17 cellular contexts compared by ENCODE assay signal in the genomic region with DNA sequence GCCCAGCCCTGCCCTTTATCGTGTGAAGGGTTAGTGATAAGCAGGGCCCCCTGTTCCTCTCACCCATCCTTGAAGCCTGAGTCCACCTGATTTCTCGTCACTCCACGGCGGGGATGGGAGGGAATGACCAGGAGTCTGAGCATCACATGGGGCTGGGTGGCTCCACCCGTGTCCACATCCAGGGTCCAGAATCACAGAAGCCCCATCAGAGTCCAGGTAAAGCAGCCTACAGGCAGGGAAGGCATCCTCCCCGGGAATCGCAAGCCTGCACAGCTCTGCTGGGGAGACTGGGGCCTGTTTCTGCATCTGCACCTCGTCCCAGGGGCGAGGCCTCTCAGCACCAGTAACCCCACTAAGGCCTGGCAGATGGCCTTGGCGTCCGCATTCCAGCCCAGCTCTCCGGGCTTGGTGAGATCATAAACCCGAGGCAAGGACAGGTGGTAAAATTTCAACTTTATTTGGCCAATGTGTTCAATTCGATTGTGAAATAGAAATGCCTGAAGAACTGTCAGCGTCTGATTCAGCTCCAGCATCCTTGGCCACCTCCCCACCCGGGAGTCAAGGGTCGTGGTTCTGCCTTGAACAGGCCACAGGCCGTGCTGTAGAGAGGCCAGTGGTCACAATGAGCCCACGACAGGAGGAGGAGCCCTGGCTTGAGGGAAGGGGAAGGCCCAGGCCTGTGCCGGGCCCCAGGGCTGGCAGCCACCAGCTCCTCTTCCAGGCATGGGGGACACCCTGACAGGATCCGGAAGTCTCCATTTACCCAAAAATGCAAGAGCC. TPM values are rescaled to one million over a fixed set of nuclear protein-coding genes. Genes with fewer than 3 reads are reported as not detected.
DNase-seq lines count a peak whose midpoint lies in the region; ATAC-seq, FAIRE-seq and TF ChIP-seq lines count a peak whose summit lies in the region.
"Had no signal": no experiment of that assay in that cellular context is flagged by ENCODE, and none has a peak within 500 bp of the region (broad histone marks: within the 10 kb centered on the region; RNA-seq: fewer than 3 reads in every experiment).

No MANE protein-coding gene starts in this region.

- H3K36me3 ChIP-seq in GM23338 (ENCODE audit: insufficient read depth) (peaks cover 7% of the 10 kb centered on the region; the same call in 1 of the 2 replicates), WERI-Rb-1 (peaks cover 58% of the 10 kb centered on the region), kidney (ENCODE audit: control insufficient read depth in 1 of 2, insufficient read depth in 2 of 2, low read length in 2 of 2) (peaks cover 12 to 37% of the 10 kb centered on the region in 2 donors), spleen (peaks cover 0 to 62% (median 56%) of the 10 kb centered on the region in 6 donors), transverse colon (peaks cover 0 to 45% (median 26%) of the 10 kb centered on the region in 4 donors)

- no peak for FAIRE-seq in kidney (lab: Jason Lieb, UNC)

- DNase-seq in GM23338 (ENCODE audit: low spot score) (no peak), WERI-Rb-1 (no peak), kidney (peak; percentile 75), spleen (peak; percentile 66), transverse colon (no peak), NCI-H748 treated with DMSO at 0.1 percent for 48 hours (lab: John Stamatoyannopoulos, UW) (no peak), H9 (no peak)
- DNase-seq: activated CD4-positive, alpha-beta T cell treated with anti-CD3 and anti-CD28 coated beads, Interleukin-2, amount 50 U/mL, for 4 hours; activated naive CD4-positive, alpha-beta T cell treated with Interleukin-2 at 50 U/mL for 16 hours; cerebellar nuclear complex; NCI-H1105; Peyer's patch had no signal

- no peak overlapping the region for H2AK5ac ChIP-seq in H9 (ENCODE audit: insufficient read length, low read length)

- H3K36me3 Mint-ChIP-seq in GM23338 (ENCODE audit: low read depth) (peaks cover 31% of the 10 kb centered on the region), H9 (ENCODE audit: insufficient read depth in 1 of 3, low read depth in 3 of 3) (peaks cover 17 to 50% (median 38%) of the 10 kb centered on the region in 3 experiments; a peak in 6 of 7 replicates)

- H3K4ac ChIP-seq in H9 (ENCODE audit: low read depth, low read length), result no peak overlapping the region

- ATAC-seq in GM23338, result no peak
- ATAC-seq in GM21360 (IDR thresholded peaks at IDR 0.05; ENCODE audit: unreplicated experiment), result no peak

- H3K79me2 ChIP-seq in GM23338 (replicated peaks; ENCODE audit: insufficient read depth) (no peaks in the 10 kb centered on the region), H9 (ENCODE audit: insufficient read depth, low read length) (no peaks in the 10 kb centered on the region)

- H2AFZ ChIP-seq in GM23338, result no peak overlapping the region
- H2AFZ ChIP-seq in H9 (ENCODE audit: low read length), result no peak overlapping the region

- H3K27me3 ChIP-seq in GM23338 (ENCODE audit: insufficient read depth) (no peaks in the 10 kb centered on the region), WERI-Rb-1 (ENCODE audit: insufficient read depth, low read depth, severe bottlenecking) (no peaks in the 10 kb centered on the region), spleen (replicated peaks in 1 of 7) (no peaks in the 10 kb centered on the region), transverse colon (no peaks in the 10 kb centered on the region), H9 (ENCODE audit: insufficient read depth, low read length) (no peaks in the 10 kb centered on the region)
- H3K27me3 ChIP-seq: Peyer's patch had no signal

- H2BK12ac ChIP-seq in H9 (ENCODE audit: insufficient read length, low read depth, low read length), result no peak overlapping the region

- no peak overlapping the region for H2BK5ac ChIP-seq in H9 (ENCODE audit: insufficient read length, low read length)

- 0 out of 2 replicates have a peak, but pooled peaks cover 8% of the 10 kb centered on the region for H3F3A ChIP-seq in GM23338 (replicated peaks; ENCODE audit: low read depth)

- WGBS in spleen, 5 donors, result 64 to 79% (median 70%) methylated on average over 19 to 21 of the region's 21 CpGs
- WGBS in transverse colon (ENCODE audit: low coverage in 1 of 2), 2 donors, result 67% methylated on average over 21 of the region's 21 CpGs; no CpG with 5 or more reads in 1 of the 2 donors
- no CpG with 5 or more reads among the region's 21 CpGs for WGBS in H9 (ENCODE audit: extremely low coverage, insufficient read length, low lambda C conversion rate)

- H3K9me3 Mint-ChIP-seq in GM23338, result no peaks in the 10 kb centered on the region
- H3K9me3 Mint-ChIP-seq in H9, result no peaks in the 10 kb centered on the region

- H2BK20ac ChIP-seq in H9 (ENCODE audit: low read depth, low read length, poor library complexity, severe bottlenecking), result no peak overlapping the region

- no peaks in the 10 kb centered on the region for H3K79me1 ChIP-seq in H9 (ENCODE audit: insufficient read depth, low read depth, low read length, poor library complexity, severe bottlenecking)

- no peak overlapping the region for H3T11ph ChIP-seq in H9 (ENCODE audit: low read length)

- H3K4me3 Mint-ChIP-seq in GM23338 (no peak overlapping the region), H9 (no peak overlapping the region)

- TF ChIP-seq POLR2A in spleen (IDR thresholded peaks at IDR 0.05) (no peak), transverse colon (IDR thresholded peaks at IDR 0.05) (no peak)

- H2BK15ac ChIP-seq in H9 (ENCODE audit: low read depth, low read length), result no peak overlapping the region

- TF ChIP-seq EP300 in transverse colon (IDR thresholded peaks at IDR 0.05; ENCODE audit: low read depth), result no peak

- H3K4me1 Mint-ChIP-seq in GM23338 (peaks cover 2% of the 10 kb centered on the region; the same call in 1 of the 3 replicates), H9 (peaks cover 5 to 6% of the 10 kb centered on the region in 2 experiments; a peak in 3 of 4 replicates)

- H3K4me1 ChIP-seq in GM23338 (ENCODE audit: insufficient read depth), result no peaks in the 10 kb centered on the region
- H3K4me1 ChIP-seq in kidney (ENCODE audit: control insufficient read depth in 1 of 2, insufficient read depth in 1 of 2, low read depth in 1 of 2, low read length in 2 of 2), result no peaks in the 10 kb centered on the region
- peaks cover 0 to 64% (median 27%) of the 10 kb centered on the region in 6 donors for H3K4me1 ChIP-seq in spleen
- no peaks in the 10 kb centered on the region for H3K4me1 ChIP-seq in transverse colon
- H3K4me1 ChIP-seq in H9 (ENCODE audit: insufficient read depth, low read length), result no peaks in the 10 kb centered on the region
- H3K4me1 ChIP-seq: Peyer's patch had no signal

- no peaks in the 10 kb centered on the region for H3K23me2 ChIP-seq in H9 (ENCODE audit: insufficient read length, low read depth, low read length, poor library complexity, severe bottlenecking)

- no peaks in the 10 kb centered on the region for H3K9me2 ChIP-seq in GM23338 (ENCODE audit: insufficient read depth)

- H3K14ac ChIP-seq in H9 (ENCODE audit: insufficient read depth, low read length), result no peak overlapping the region

- H4K8ac ChIP-seq in H9 (replicated peaks; ENCODE audit: insufficient read length, low read depth, low read length), result no peak overlapping the region

- H3K23ac ChIP-seq in H9 (ENCODE audit: insufficient read length, low read depth, low read length), result no peak overlapping the region

- intact Hi-C loops in kidney (cut with DNase I) (no loop called here), spleen (cut with DNase I; ENCODE audit: low total_unique reads) (no loop called here), transverse colon (cut with DNase I; ENCODE audit: low total_unique reads) (no loop called here)

- in situ Hi-C loops in transverse colon (cut with MboI; ENCODE audit: low pct_ligation_motif_present in 1 of 4, low pct_unique_long_range_greater_than_20kb in 1 of 4, low sequenced_read_pairs in 3 of 4), result no loop called here

- H4K20me1 ChIP-seq in GM23338 (replicated peaks; ENCODE audit: insufficient read depth) (peaks cover 6% of the 10 kb centered on the region; the same call in 1 of the 2 replicates), H9 (ENCODE audit: control insufficient read depth, insufficient read depth, insufficient read length) (no peaks in the 10 kb centered on the region)

- 0 out of 2 replicates have a peak overlapping the region, but pooled peaks have one; percentile 50 for H3K27ac ChIP-seq in GM23338 (ENCODE audit: low read depth)
- H3K27ac ChIP-seq in WERI-Rb-1, result peak overlapping the region; percentile 71
- H3K27ac ChIP-seq in kidney (ENCODE audit: low read depth in 2 of 2, low read length in 2 of 2), result no peak overlapping the region
- peak overlapping the region in 6 of 8 donors; percentile 26 to 54 (median 40) for H3K27ac ChIP-seq in spleen
- no peak overlapping the region for H3K27ac ChIP-seq in transverse colon
- H3K27ac ChIP-seq in H9 (ENCODE audit: insufficient read length, low read depth, low read length), result no peak overlapping the region
- H3K27ac ChIP-seq: thoracic aorta had no signal

- no peak overlapping the region for H3K56ac ChIP-seq in H9 (ENCODE audit: insufficient read length, low read depth, low read length)

- H4K91ac ChIP-seq in H9 (ENCODE audit: insufficient read length, low read depth, low read length), result no peak overlapping the region

- no peak overlapping the region for H3K9ac ChIP-seq in kidney (ENCODE audit: low read length in 2 of 2)
- no peak overlapping the region for H3K9ac ChIP-seq in H9 (ENCODE audit: extremely low read depth, insufficient read length, low read length)

- TF ChIP-seq CTCF in GM23338 (conservative IDR thresholded peaks at IDR 0.05; ENCODE audit: low read depth in 2 of 2) (no peak), WERI-Rb-1 (IDR thresholded peaks at IDR 0.05; ENCODE audit: low read depth, low read length) (no peak), kidney (IDR thresholded peaks at IDR 0.05; ENCODE audit: borderline replicate concordance, extremely low read depth, insufficient read depth) (no peak), spleen (IDR thresholded peaks at IDR 0.05 in 8 of 11, conservative IDR thresholded peaks at IDR 0.05 in 3 of 11) (no peak), transverse colon (IDR thresholded peaks at IDR 0.05) (no peak), H9 (conservative IDR thresholded peaks at IDR 0.05) (no peak)

- no peak overlapping the region for H3K4me3 ChIP-seq in GM23338
- no peak overlapping the region for H3K4me3 ChIP-seq in WERI-Rb-1 (ENCODE audit: low read depth, low read length)
- no peak overlapping the region for H3K4me3 ChIP-seq in kidney (ENCODE audit: low read length in 2 of 2)
- H3K4me3 ChIP-seq in spleen, result no peak overlapping the region
- H3K4me3 ChIP-seq in transverse colon, result no peak overlapping the region
- H3K4me3 ChIP-seq: Peyer's patch, thoracic aorta had no signal

- H4K5ac ChIP-seq in H9 (ENCODE audit: insufficient read length, low read depth, low read length), result no peak overlapping the region

- H3K27me3 Mint-ChIP-seq in GM23338 (ENCODE audit: insufficient read depth, low read depth, poor library complexity) (no peaks in the 10 kb centered on the region), H9 (ENCODE audit: low read depth) (no peaks in the 10 kb centered on the region)

- H3K9me3 ChIP-seq in WERI-Rb-1 (ENCODE audit: severe bottlenecking) (no peaks in the 10 kb centered on the region), kidney (ENCODE audit: control insufficient read depth in 1 of 2, low read length in 2 of 2) (no peaks in the 10 kb centered on the region), spleen (no peaks in the 10 kb centered on the region), transverse colon (no peaks in the 10 kb centered on the region), H9 (ENCODE audit: control insufficient read depth, low read depth, low read length) (no peaks in the 10 kb centered on the region)
- H3K9me3 ChIP-seq: Peyer's patch, thoracic aorta had no signal

- no peak overlapping the region for H3K18ac ChIP-seq in H9 (ENCODE audit: insufficient read length, low read depth, low read length)

- H3K4me2 ChIP-seq in GM23338, result no peak overlapping the region
- H3K4me2 ChIP-seq in H9 (ENCODE audit: insufficient read depth, insufficient read length, low read length), result no peak overlapping the region

- H3K27ac Mint-ChIP-seq in GM23338 (no peak overlapping the region), H9 (0 out of 7 replicates have a peak overlapping the region, but pooled peaks of 1 of the 3 experiments have one; percentile 28)

- no peak overlapping the region for H2BK120ac ChIP-seq in H9 (ENCODE audit: low read depth, low read length, poor library complexity, severe bottlenecking)

RNA-seq across cellular contexts. Expression of a gene that starts 8.1 kb away (rescaled TPM):
- not detected in 2 replicates for total RNA-seq in GM23338 (2014; rRNA removed; shearing (Covaris generic))
- 0.40 and 0.65 TPM in 2 replicates for polyA plus RNA-seq in GM23338 (2016; fragmentation: Nextera tagmentation; extraction: Ambion mirVana)
- total RNA-seq in kidney, result not detected
- not detected for polyA plus RNA-seq in kidney (ENCODE audit: insufficient read depth, low read depth, low replicate concordance)
- total RNA-seq in spleen, result not detected
- polyA plus RNA-seq in spleen, result under 1 TPM in 2 of 3 donors, not detected in 1; 0.09 to 0.39 TPM
- total RNA-seq in transverse colon, result under 1 TPM in 1 of 4 donors, not detected in 3; 0.68 TPM
- total RNA-seq in H9 (2021), result 0.15 and 0.22 TPM in 2 replicates
- total RNA-seq: NCI-H460; Peyer's patch; T-helper 2 cell treated with Interferon-gamma antibody and Interleukin-4, amounts not matched to agents 100 ng/mL and 5 ng/mL, for 36 hours; thoracic aorta had no signal

RNA-seq across cellular contexts. Expression of a gene that starts 9.8 kb away (rescaled TPM):
- total RNA-seq in GM23338 (2014; rRNA removed; shearing (Covaris generic)), result 85.2 and 110 TPM in 2 replicates
- polyA plus RNA-seq in GM23338 (2016; fragmentation: Nextera tagmentation; extraction: Ambion mirVana), result 99.5 and 101 TPM in 2 replicates
- 88.3 TPM for total RNA-seq in kidney
- polyA plus RNA-seq in kidney (ENCODE audit: insufficient read depth, low read depth, low replicate concordance), result 151 TPM
- 10 to 100 TPM; 47.5 to 71.3 (median 52.6) TPM for total RNA-seq in spleen
- polyA plus RNA-seq in spleen, result 100 to 1,000 TPM in 2 of 3 donors, 10 to 100 TPM in 1; 75.9 to 182 (median 111) TPM
- total RNA-seq in transverse colon, result 10 to 100 TPM; 23.3 to 44.0 (median 33.2) TPM
- total RNA-seq in H9 (2021), result 117 and 118 TPM in 2 replicates

RNA-seq across cellular contexts. Expression of a gene that starts 17.4 kb away (rescaled TPM):
- 418 and 620 TPM in 2 replicates for total RNA-seq in GM23338 (2014; rRNA removed; shearing (Covaris generic))
- polyA plus RNA-seq in GM23338 (2016; fragmentation: Nextera tagmentation; extraction: Ambion mirVana) (206 and 209 TPM in 2 replicates), kidney (ENCODE audit: insufficient read depth, low read depth, low replicate concordance) (411 TPM), spleen (100 to 1,000 TPM; 161 to 366 (median 188) TPM)
- total RNA-seq in kidney (482 TPM), spleen (1,000 to 10,000 TPM in 3 of 7 donors, 100 to 1,000 TPM in 4; 561 to 1,208 (median 823) TPM), transverse colon (100 to 1,000 TPM; 486 to 732 (median 556) TPM), H9 (2021) (364 and 366 TPM in 2 replicates)

RNA-seq across cellular contexts. Expression of a gene that starts 28.2 kb away (rescaled TPM):
- 80.1 and 125 TPM in 2 replicates for total RNA-seq in GM23338 (2014; rRNA removed; shearing (Covaris generic))
- polyA plus RNA-seq in GM23338 (2016; fragmentation: Nextera tagmentation; extraction: Ambion mirVana) (140 and 152 TPM in 2 replicates), kidney (ENCODE audit: insufficient read depth, low read depth, low replicate concordance) (424 TPM), spleen (100 to 1,000 TPM; 131 to 261 (median 137) TPM)
- total RNA-seq in kidney (453 TPM), spleen (100 to 1,000 TPM; 155 to 392 (median 293) TPM), transverse colon (100 to 1,000 TPM; 189 to 480 (median 323) TPM), H9 (2021) (247 and 255 TPM in 2 replicates)

RNA-seq across cellular contexts. Expression of a gene that starts 39.0 kb away (rescaled TPM):
- 0.17 and 0.31 TPM in 2 replicates for total RNA-seq in GM23338 (2014; rRNA removed; shearing (Covaris generic))
- polyA plus RNA-seq in GM23338 (2016; fragmentation: Nextera tagmentation; extraction: Ambion mirVana), result 0.23 and 0.92 TPM in 2 replicates
- total RNA-seq in kidney, result 9.3 TPM
- polyA plus RNA-seq in kidney (ENCODE audit: insufficient read depth, low read depth, low replicate concordance), result 37.2 TPM
- under 1 TPM in 1 of 7 donors, not detected in 6; 0.37 TPM for total RNA-seq in spleen
- polyA plus RNA-seq in spleen, result under 1 TPM; 0.06 to 0.15 (median 0.13) TPM
- under 1 TPM in 2 of 4 donors, not detected in 2; 0.14 to 0.64 TPM for total RNA-seq in transverse colon
- 0.24 and 0.26 TPM in 2 replicates for total RNA-seq in H9 (2021)
- total RNA-seq: epithelial cell of proximal tubule, thoracic aorta had no signal

Comparison
In these comparisons a context has a peak if more than half of its experiments do, and no peak if none do; other contexts are left out.
1. DNase-seq: peak in kidney (single experiment) and spleen (single experiment); none in GM23338 (single experiment), WERI-Rb-1 (single experiment), transverse colon (single experiment), NCI-H748 treated with DMSO at 0.1 percent for 48 hours (single experiment) and H9 (single experiment).
2. H3K27ac ChIP-seq: peak in GM23338 (single experiment), WERI-Rb-1 (single experiment) and spleen (6 of 8); none in kidney (0 of 2), transverse colon (0 of 4) and H9 (single experiment).